Comparison of ENCODE assay signal across 16 cellular contexts in the genomic region with DNA sequence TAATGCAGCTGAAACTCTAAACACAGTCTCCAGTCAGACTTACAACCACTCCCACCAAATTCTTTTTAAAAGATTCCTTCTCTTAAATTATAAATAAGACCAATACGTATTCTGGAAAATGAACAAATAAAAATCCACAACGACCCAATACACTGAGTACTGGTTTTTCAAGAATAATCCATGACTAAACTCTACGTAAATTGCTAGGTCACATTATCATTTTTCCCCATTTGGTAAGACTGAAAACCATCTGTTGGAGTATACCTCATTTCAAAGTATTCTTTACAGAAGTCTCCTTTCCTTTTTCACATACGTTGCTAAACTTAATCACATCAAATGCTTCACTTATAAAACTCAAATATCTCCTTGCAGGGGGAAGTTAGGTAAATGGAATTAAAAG. TPM values are rescaled to one million over a fixed set of nuclear protein-coding genes. Genes with fewer than 3 reads are reported as not detected.
DNase-seq lines count a peak whose midpoint lies in the region; ATAC-seq and TF ChIP-seq lines count a peak whose summit lies in the region.
"Had no signal": no experiment of that assay in that cellular context is flagged by ENCODE, and none has a peak within 500 bp of the region (broad histone marks: within the 10 kb centered on the region; RNA-seq: fewer than 3 reads in every experiment).

No MANE protein-coding gene starts in this region.

- DNase-seq in GM06990 (ENCODE audit: extremely low read depth, insufficient read length) (no peak), C1 segment of cervical spinal cord (lab: John Stamatoyannopoulos, UW) (no peak), right cardiac atrium (no peak), DMS153 treated with DMSO at 0.1 percent for 48 hours (lab: John Stamatoyannopoulos, UW; ENCODE audit: unreplicated experiment) (no peak), T-helper 1 cell (no peak)
- DNase-seq: activated CD4-positive, alpha-beta T cell treated with anti-CD3 and anti-CD28 coated beads for 36 hours; activated naive CD8-positive, alpha-beta T cell treated with anti-CD3 and anti-CD28 coated beads, Interleukin-2, amount 10 ng/mL, durations not matched to agents 7 days and 5 days; activated T-cell treated with anti-CD3 and anti-CD28 coated beads for 4 hours; KG1; NCI-H1436; NCI-H524 treated with DMSO at 0.1 percent for 48 hours; ovary; RPMI8226 had no signal

- TF ChIP-seq POLR2A in gastroesophageal sphincter (IDR thresholded peaks at IDR 0.05): no peak

- H3K27ac ChIP-seq in SU-DHL-6 (ENCODE audit: low read depth, low read length) (no peak overlapping the region), gastroesophageal sphincter (peak overlapping the region in 3 of 4 donors; percentile 11 to 94 (median 91)), right cardiac atrium (ENCODE audit: low read length) (no peak overlapping the region)

- intact Hi-C loops in right cardiac atrium (cut with DNase I): no loop called here

- no peaks in the 10 kb centered on the region for H3K27me3 ChIP-seq in GM06990 (replicated peaks; ENCODE audit: control insufficient read depth, insufficient read depth, low read length)
- no peaks in the 10 kb centered on the region for H3K27me3 ChIP-seq in SU-DHL-6 (ENCODE audit: low read length)
- H3K27me3 ChIP-seq in gastroesophageal sphincter: no peaks in the 10 kb centered on the region
- H3K27me3 ChIP-seq in skeletal muscle satellite cell (ENCODE audit: control insufficient read depth, insufficient read depth, low read length): no peaks in the 10 kb centered on the region
- H3K27me3 ChIP-seq in right cardiac atrium (ENCODE audit: control insufficient read depth, insufficient read depth): no peaks in the 10 kb centered on the region
- H3K27me3 ChIP-seq: ovary had no signal

- no peak for TF ChIP-seq CTCF in GM06990 (IDR thresholded peaks at IDR 0.05; ENCODE audit: insufficient read depth, low read length, poor library complexity, severe bottlenecking)
- TF ChIP-seq CTCF in SU-DHL-6 (IDR thresholded peaks at IDR 0.05; ENCODE audit: insufficient read depth, low read length, poor library complexity, severe bottlenecking): no peak
- TF ChIP-seq CTCF in gastroesophageal sphincter (IDR thresholded peaks at IDR 0.05): no peak

- H4K20me1 ChIP-seq in SU-DHL-6 (ENCODE audit: low read depth, low read length): peaks cover 58% of the 10 kb centered on the region

- peaks cover 30% of the 10 kb centered on the region for H3F3A ChIP-seq in SU-DHL-6 (ENCODE audit: insufficient read depth)

- H3K9me3 ChIP-seq in SU-DHL-6 (ENCODE audit: insufficient read depth, low read length) (no peaks in the 10 kb centered on the region), gastroesophageal sphincter (no peaks in the 10 kb centered on the region), skeletal muscle satellite cell (replicated peaks; ENCODE audit: low read length) (no peaks in the 10 kb centered on the region), right cardiac atrium (ENCODE audit: control insufficient read depth, low read length) (no peaks in the 10 kb centered on the region)
- H3K9me3 ChIP-seq: ovary had no signal

- H3K4me1 ChIP-seq in gastroesophageal sphincter (peaks cover 0 to 53% (median 10%) of the 10 kb centered on the region in 3 donors), skeletal muscle satellite cell (ENCODE audit: control insufficient read depth, insufficient read depth, low read length) (peaks cover 45% of the 10 kb centered on the region), right cardiac atrium (ENCODE audit: control insufficient read depth, insufficient read depth, low read length) (no peaks in the 10 kb centered on the region)

- H3K4me2 ChIP-seq in SU-DHL-6 (ENCODE audit: low read depth, low read length, poor library complexity, severe bottlenecking) (peak overlapping the region; percentile 77), skeletal muscle satellite cell (ENCODE audit: low read length) (peak overlapping the region; percentile 88)

- no peak for ATAC-seq in gastroesophageal sphincter
- no peak for ATAC-seq in right cardiac atrium
- ATAC-seq: activated CD4-positive, alpha-beta T cell treated with anti-CD3 and anti-CD28 coated beads for 36 hours had no signal

- no peak for TF ChIP-seq EP300 in gastroesophageal sphincter (IDR thresholded peaks at IDR 0.05)

- H3K36me3 ChIP-seq in GM06990 (ENCODE audit: control insufficient read depth, insufficient read depth, low read length): no peaks in the 10 kb centered on the region
- H3K36me3 ChIP-seq in SU-DHL-6 (ENCODE audit: low read length): no peaks in the 10 kb centered on the region
- H3K36me3 ChIP-seq in gastroesophageal sphincter: no peaks in the 10 kb centered on the region
- no peaks in the 10 kb centered on the region for H3K36me3 ChIP-seq in skeletal muscle satellite cell (ENCODE audit: insufficient read depth, low read length)
- H3K36me3 ChIP-seq: ovary had no signal

- WGBS in gastroesophageal sphincter (ENCODE audit: low coverage in 1 of 2), 2 donors: 24 to 43% methylated on average over 2 to 4 of the region's 4 CpGs
- 64% methylated on average over 4 of the region's 4 CpGs for WGBS in right cardiac atrium

- no peaks in the 10 kb centered on the region for H3K9me2 ChIP-seq in SU-DHL-6 (replicated peaks; ENCODE audit: insufficient read depth, low read length)

- peak overlapping the region; percentile 11 for H3K4me3 ChIP-seq in GM06990 (replicated peaks; ENCODE audit: low read depth, low read length)
- H3K4me3 ChIP-seq in SU-DHL-6 (ENCODE audit: insufficient read depth, low read length, poor library complexity, severe bottlenecking): no peak overlapping the region
- no peak overlapping the region for H3K4me3 ChIP-seq in gastroesophageal sphincter
- H3K4me3 ChIP-seq in skeletal muscle satellite cell (ENCODE audit: low read length): no peak overlapping the region
- H3K4me3 ChIP-seq in right cardiac atrium (ENCODE audit: low read length): no peak overlapping the region

- H2AFZ ChIP-seq in SU-DHL-6 (ENCODE audit: low read depth, low read length, severe bottlenecking): no peak overlapping the region

- H3K9ac ChIP-seq in SU-DHL-6 (ENCODE audit: low read length): no peak overlapping the region
- no peak overlapping the region for H3K9ac ChIP-seq in skeletal muscle satellite cell (ENCODE audit: low read depth, low read length)

- H3K79me2 ChIP-seq in SU-DHL-6 (ENCODE audit: insufficient read depth, low read length): peaks cover 80% of the 10 kb centered on the region

RNA-seq across cellular contexts. Expression of gene ZNF516, which starts 6.0 kb away (rescaled TPM):
- 10 to 100 TPM; 17.8 to 43.8 (median 29.9) TPM for total RNA-seq in gastroesophageal sphincter
- 19.5 and 21.2 TPM in 2 replicates for total RNA-seq in skeletal muscle satellite cell (2012; rRNA removed)
- 10 to 100 TPM; 11.0 to 16.2 (median 12.3) TPM for total RNA-seq in right cardiac atrium
- 4.8 TPM for polyA plus RNA-seq in right cardiac atrium

Comparison
In these comparisons a context has a peak if more than half of its experiments do, and no peak if none do; other contexts are left out.
1. H3K27ac ChIP-seq: peak in gastroesophageal sphincter (3 of 4); none in SU-DHL-6 (single experiment) and right cardiac atrium (single experiment).